ENCODE assay signal across 19 cellular contexts in the genomic region with DNA sequence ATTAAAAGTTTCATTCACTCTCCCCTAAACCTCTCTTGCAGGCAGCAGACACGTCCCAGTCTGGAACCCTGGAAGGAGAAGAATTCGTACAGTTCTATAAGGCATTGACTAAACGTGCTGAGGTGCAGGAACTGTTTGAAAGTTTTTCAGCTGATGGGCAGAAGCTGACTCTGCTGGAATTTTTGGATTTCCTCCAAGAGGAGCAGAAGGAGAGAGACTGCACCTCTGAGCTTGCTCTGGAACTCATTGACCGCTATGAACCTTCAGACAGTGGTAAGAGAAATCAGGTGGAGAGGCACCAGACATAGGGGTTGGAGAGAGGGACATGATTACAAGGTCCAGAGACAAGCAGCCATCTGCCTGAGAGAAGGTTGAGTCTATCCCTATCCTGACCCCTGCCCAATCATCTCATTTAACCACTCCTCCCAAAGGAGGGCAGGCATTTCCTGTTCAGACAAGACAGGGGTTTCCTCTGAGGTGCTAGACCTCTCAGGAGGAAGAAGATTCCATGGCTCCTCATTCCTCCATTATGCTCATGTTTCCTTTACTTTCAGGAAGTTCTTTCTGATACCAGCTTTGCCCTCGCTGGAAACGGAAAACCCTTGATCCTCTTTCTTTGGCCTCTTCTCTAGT. TPM values are rescaled to one million over a fixed set of nuclear protein-coding genes. Genes with fewer than 3 reads are reported as not detected.
DNase-seq lines count a peak whose midpoint lies in the region; ATAC-seq, FAIRE-seq and TF ChIP-seq lines count a peak whose summit lies in the region.
"Had no signal": no experiment of that assay in that cellular context is flagged by ENCODE, and none has a peak within 500 bp of the region (broad histone marks: within the 10 kb centered on the region; RNA-seq: fewer than 3 reads in every experiment).

No MANE protein-coding gene starts in this region.

- H3K27me3 ChIP-seq in BLaER1 (no peaks in the 10 kb centered on the region), HCT116 (ENCODE audit: insufficient read depth, low read length) (no peaks in the 10 kb centered on the region), HepG2 (ENCODE audit: control insufficient read depth in 1 of 2, insufficient read depth in 2 of 2, low read length in 2 of 2) (0 out of 5 replicates have a peak, but pooled peaks cover 0 to 3% of the 10 kb centered on the region in 2 experiments)
- H3K27me3 ChIP-seq: esophagus squamous epithelium, testis had no signal

- H2AFZ ChIP-seq in HCT116 (ENCODE audit: low read depth, low read length, poor library complexity, severe bottlenecking) (no peak overlapping the region), HepG2 (ENCODE audit: low read length) (no peak overlapping the region)

- no TSS peak for BruUV-seq in HCT116 (replicated peaks; lab: Mats Ljungman, UMichigan)
- no TSS peak for BruUV-seq in HepG2 (replicated peaks; lab: Mats Ljungman, UMichigan)

- peak overlapping the region; percentile 64 for H3K4me2 ChIP-seq in BLaER1
- no peak overlapping the region for H3K4me2 ChIP-seq in HCT116 (ENCODE audit: low read length)
- H3K4me2 ChIP-seq in HepG2 (ENCODE audit: low read depth, low read length): no peak overlapping the region; the same call in 1 of the 2 replicates

- H3K27ac ChIP-seq in BLaER1 (no peak overlapping the region), HCT116 (ENCODE audit: low read depth, low read length) (no peak overlapping the region), HepG2 (ENCODE audit: extremely low read length, insufficient read depth, low read length) (no peak overlapping the region)
- H3K27ac ChIP-seq: esophagus squamous epithelium, HL-60, testis had no signal

- 26% methylated on average over 6 of the region's 6 CpGs for WGBS in HepG2 (ENCODE audit: low lambda C conversion rate)

- 0 out of 2 replicates have a peak, but pooled peaks cover under 1% of the 10 kb centered on the region for H3K36me3 ChIP-seq in BLaER1
- no peaks in the 10 kb centered on the region for H3K36me3 ChIP-seq in HCT116 (ENCODE audit: control insufficient read depth in 1 of 2, insufficient read depth in 2 of 2, low read length in 2 of 2)
- no peaks in the 10 kb centered on the region for H3K36me3 ChIP-seq in HepG2 (replicated peaks in 1 of 2; ENCODE audit: control insufficient read depth in 1 of 2, insufficient read depth in 2 of 2, low read length in 2 of 2)

- peaks cover 13% of the 10 kb centered on the region for H3K4me1 ChIP-seq in BLaER1
- peaks cover 0 to 4% of the 10 kb centered on the region in 2 experiments; a peak in 2 of 4 replicates for H3K4me1 ChIP-seq in HCT116 (ENCODE audit: control insufficient read depth in 1 of 2, insufficient read depth in 2 of 2, low read length in 2 of 2)
- 0 out of 2 replicates have a peak, but pooled peaks cover 6% of the 10 kb centered on the region for H3K4me1 ChIP-seq in HepG2 (ENCODE audit: insufficient read depth, low read length)
- H3K4me1 ChIP-seq: esophagus squamous epithelium, testis had no signal

- intact Hi-C loops in HCT116 (cut with micrococcal nuclease): no loop called here
- intact Hi-C loops in HepG2 (cut with micrococcal nuclease; ENCODE audit: unreplicated experiment): no loop called here

- H4K20me1 ChIP-seq in BLaER1 (no peaks in the 10 kb centered on the region), HCT116 (ENCODE audit: insufficient read depth) (no peaks in the 10 kb centered on the region), HepG2 (ENCODE audit: insufficient read depth, low read length) (no peaks in the 10 kb centered on the region)

- no peak for TF ChIP-seq CTCF in HCT116 (IDR thresholded peaks at IDR 0.05 in 2 of 3, conservative IDR thresholded peaks at IDR 0.05 in 1 of 3; ENCODE audit: borderline replicate concordance in 1 of 3, insufficient read depth in 1 of 3, low read depth in 2 of 3, low read length in 2 of 3)
- TF ChIP-seq CTCF in cardiac fibroblast (IDR thresholded peaks at IDR 0.05; ENCODE audit: low read depth, low read length): no peak
- TF ChIP-seq CTCF in HepG2 (CRISPR knock-in tag; IDR thresholded peaks at IDR 0.05): no peak

- in situ Hi-C loops in HepG2 (cut with HindIII; ENCODE audit: extremely low pct_ligation_motif_present, low pct_unique_long_range_greater_than_20kb): no loop called here

- TF ChIP-seq RAD21 in HCT116 (IDR thresholded peaks at IDR 0.05; ENCODE audit: low read depth) (no peak), HepG2 (CRISPR knock-in tag; IDR thresholded peaks at IDR 0.05) (no peak)

- POLR2A ChIA-PET in HCT116 (lab: Charles Lee): no interaction called here
- POLR2A ChIA-PET in HepG2 (lab: Yijun Ruan, JAX): no interaction called here

- DNase-seq in HCT116 (ENCODE audit: low read depth, low spot score): no peak
- peak; percentile 33 to 62 for DNase-seq in cardiac fibroblast (ENCODE audit: low read depth in 2 of 2)
- no peak for DNase-seq in HepG2 (ENCODE audit: low spot score)
- DNase-seq in NCI-H146 (lab: John Stamatoyannopoulos, UW): no peak
- no peak for DNase-seq in stimulated activated CD8-positive, alpha-beta memory T cell treated with anti-CD3 and anti-CD28 coated beads, Interleukin-4, amount 100 ng/mL, for 48 hours
- DNase-seq in activated CD8-positive, alpha-beta memory T cell treated with anti-CD3 and anti-CD28 coated beads, Interleukin-2, amount 50 U/mL, for 48 hours: no peak
- no peak for DNase-seq in NCI-H526 (lab: John Stamatoyannopoulos, UW)
- DNase-seq: activated naive CD4-positive, alpha-beta T cell; AML-193; DMS53; esophagus squamous epithelium; islet precursor cell; NCI-H226; SHP77 treated with DMSO at 0.1 percent for 48 hours; stimulated activated CD4-positive, alpha-beta T cell treated with anti-CD3 and anti-CD28 coated beads, Interleukin-4, amount 100 ng/mL, for 1 hour; testis had no signal

- CTCF ChIA-PET in HCT116 (lab: Charles Lee): no interaction called here
- CTCF ChIA-PET in HepG2 (lab: Yijun Ruan, JAX; ENCODE audit: low intra/inter-chr PET ratio, low total read pairs): no interaction called here

- no peaks in the 10 kb centered on the region for H3K9me2 ChIP-seq in HCT116 (ENCODE audit: insufficient read depth)

- H3K4me3 ChIP-seq in BLaER1: no peak overlapping the region
- no peak overlapping the region for H3K4me3 ChIP-seq in HCT116 (replicated peaks in 1 of 2; ENCODE audit: low read depth in 1 of 2, low read length in 2 of 2)
- no peak overlapping the region for H3K4me3 ChIP-seq in cardiac fibroblast (replicated peaks in 1 of 2; ENCODE audit: low read depth in 2 of 2, low read length in 2 of 2)
- H3K4me3 ChIP-seq in HepG2 (replicated peaks in 1 of 3; ENCODE audit: insufficient read depth in 1 of 3, low read depth in 2 of 3, low read length in 3 of 3): no peak overlapping the region
- H3K4me3 ChIP-seq: esophagus squamous epithelium, testis had no signal

- no peak for FAIRE-seq in HepG2 (lab: Jason Lieb, UNC)
- FAIRE-seq: astrocyte had no signal

- no peak for TF ChIP-seq EP300 in HepG2 (IDR thresholded peaks at IDR 0.05; ENCODE audit: low read depth in 2 of 2, low read length in 2 of 2)
- no peak for TF ChIP-seq EP300 in HepG2 (CRISPR knock-in tag; IDR thresholded peaks at IDR 0.05; ENCODE audit: borderline replicate concordance)

- RAD21 ChIA-PET in HCT116 (lab: Charles Lee; ENCODE audit: low non-redundant PET in 1 of 2, low total read pairs in 2 of 2, uncharacterized antibody in 2 of 2, unreplicated experiment in 2 of 2): no interaction called here

- H3K79me2 ChIP-seq in HCT116 (ENCODE audit: insufficient read depth, low read length) (no peaks in the 10 kb centered on the region), HepG2 (ENCODE audit: insufficient read depth, low read length) (no peaks in the 10 kb centered on the region)

- H3K9me3 ChIP-seq in BLaER1: no peaks in the 10 kb centered on the region
- H3K9me3 ChIP-seq in HCT116 (ENCODE audit: control insufficient read depth in 1 of 2, insufficient read depth in 1 of 2, low read depth in 1 of 2, low read length in 2 of 2): no peaks in the 10 kb centered on the region
- no peaks in the 10 kb centered on the region for H3K9me3 ChIP-seq in HepG2 (ENCODE audit: low read length)
- H3K9me3 ChIP-seq: esophagus squamous epithelium, testis had no signal

- no peak overlapping the region; the same call in none of the 2 replicates for H3K9ac ChIP-seq in BLaER1
- H3K9ac ChIP-seq in HCT116 (ENCODE audit: low read length): no peak overlapping the region
- H3K9ac ChIP-seq in HepG2 (ENCODE audit: insufficient read depth, low read depth, low read length): no peak overlapping the region

- ATAC-seq in HCT116: peak; percentile 21; the same call in 1 of the 2 replicates
- peak; percentile 25; the same call in 2 of the 3 replicates for ATAC-seq in HepG2

- TF ChIP-seq POLR2A in HCT116 (IDR thresholded peaks at IDR 0.05; ENCODE audit: borderline replicate concordance, extremely low read depth, insufficient read depth, insufficient read length): no peak
- no peak for TF ChIP-seq POLR2A in HepG2 (IDR thresholded peaks at IDR 0.05; ENCODE audit: insufficient read depth in 1 of 2, low read depth in 2 of 2, low read length in 2 of 2)

RNA-seq across cellular contexts. Expression of a gene that starts 15.0 kb away (rescaled TPM):
- total RNA-seq in HCT116 (2021; ENCODE audit: unreplicated experiment): 0.64 TPM
- 1.2 and 1.4 TPM in 2 replicates for polyA plus RNA-seq in HCT116 (2012)
- total RNA-seq in HepG2 (2016; rRNA removed; fragmentation: Illumina TruSeq; extraction: Trizol): not detected in 2 replicates
- total RNA-seq in HepG2 (2016; cell fraction: cytosol; rRNA removed; fragmentation: Illumina TruSeq; extraction: Trizol; ENCODE audit: low read depth): not detected in 2 replicates
- not detected in 2 replicates for total RNA-seq in HepG2 (2016; cell fraction: insoluble cytoplasmic fraction; rRNA removed; fragmentation: Illumina TruSeq; extraction: Trizol)
- total RNA-seq in HepG2 (2016; cell fraction: membrane; rRNA removed; fragmentation: Illumina TruSeq; extraction: Trizol): not detected in 2 replicates
- not detected in 2 replicates for total RNA-seq in HepG2 (2016; cell fraction: nucleus; rRNA removed; fragmentation: Illumina TruSeq; extraction: Trizol)
- polyA plus RNA-seq in HepG2 (2011; rRNA removed): 0.05 and 0.26 TPM in 2 replicates
- polyA plus RNA-seq in HepG2 (2011; cell fraction: cytosol; rRNA removed): not detected in 2 replicates
- 0.08 and 0.09 TPM in 2 replicates for polyA plus RNA-seq in HepG2 (2011; cell fraction: nucleus; rRNA removed)
- 1.3 and 1.5 TPM in 2 replicates for polyA plus RNA-seq in HepG2 (2012)
- polyA plus RNA-seq in HepG2 (2016; cell fraction: cytosol; fragmentation: Illumina TruSeq; extraction: Trizol; ENCODE audit: low read depth): not detected in 2 replicates
- not detected in 2 replicates for polyA plus RNA-seq in HepG2 (2016; cell fraction: insoluble cytoplasmic fraction; fragmentation: Illumina TruSeq; extraction: Trizol; ENCODE audit: low read depth)
- polyA plus RNA-seq in HepG2 (2016; cell fraction: membrane; fragmentation: Illumina TruSeq; extraction: Trizol; ENCODE audit: low read depth): not detected in 2 replicates
- not detected in 2 replicates for polyA plus RNA-seq in HepG2 (2016; cell fraction: nucleus; fragmentation: Illumina TruSeq; extraction: Trizol; ENCODE audit: insufficient read depth, low read depth)
- 2.5 TPM in 1 of 2 replicates, not detected in the other for polyA minus RNA-seq in HepG2 (2011; rRNA and poly(A)+ RNA removed; ENCODE audit: low replicate concordance)
- not detected in 2 replicates for polyA minus RNA-seq in HepG2 (2011; cell fraction: cytosol; rRNA and poly(A)+ RNA removed)
- polyA minus RNA-seq in HepG2 (2011; cell fraction: nucleus; rRNA and poly(A)+ RNA removed): not detected in 2 replicates

RNA-seq across cellular contexts. Expression of a gene that starts 36.7 kb away (rescaled TPM):
- total RNA-seq in HCT116 (2021; ENCODE audit: unreplicated experiment) (29.2 TPM), HepG2 (2016; rRNA removed; fragmentation: Illumina TruSeq; extraction: Trizol) (10.4 and 11.4 TPM in 2 replicates)
- polyA plus RNA-seq in HCT116 (2012): 14.3 and 14.9 TPM in 2 replicates
- 2.9 TPM in 2 replicates for total RNA-seq in HepG2 (2016; cell fraction: cytosol; rRNA removed; fragmentation: Illumina TruSeq; extraction: Trizol; ENCODE audit: low read depth)
- total RNA-seq in HepG2 (2016; cell fraction: insoluble cytoplasmic fraction; rRNA removed; fragmentation: Illumina TruSeq; extraction: Trizol): 7.5 and 10.8 TPM in 2 replicates
- total RNA-seq in HepG2 (2016; cell fraction: membrane; rRNA removed; fragmentation: Illumina TruSeq; extraction: Trizol): 5.1 and 6.6 TPM in 2 replicates
- total RNA-seq in HepG2 (2016; cell fraction: nucleus; rRNA removed; fragmentation: Illumina TruSeq; extraction: Trizol): 17.4 and 28.1 TPM in 2 replicates
- 4.8 and 5.9 TPM in 2 replicates for polyA plus RNA-seq in HepG2 (2011; rRNA removed)
- 2.0 and 3.1 TPM in 2 replicates for polyA plus RNA-seq in HepG2 (2011; cell fraction: cytosol; rRNA removed)
- polyA plus RNA-seq in HepG2 (2011; cell fraction: nucleus; rRNA removed): 33.3 and 35.2 TPM in 2 replicates
- polyA plus RNA-seq in HepG2 (2012): 7.2 and 7.3 TPM in 2 replicates
- polyA plus RNA-seq in HepG2 (2016; cell fraction: cytosol; fragmentation: Illumina TruSeq; extraction: Trizol; ENCODE audit: low read depth): 0.54 and 0.68 TPM in 2 replicates
- polyA plus RNA-seq in HepG2 (2016; cell fraction: insoluble cytoplasmic fraction; fragmentation: Illumina TruSeq; extraction: Trizol; ENCODE audit: low read depth): 5.1 and 9.3 TPM in 2 replicates
- 1.3 and 2.5 TPM in 2 replicates for polyA plus RNA-seq in HepG2 (2016; cell fraction: membrane; fragmentation: Illumina TruSeq; extraction: Trizol; ENCODE audit: low read depth)
- polyA plus RNA-seq in HepG2 (2016; cell fraction: nucleus; fragmentation: Illumina TruSeq; extraction: Trizol; ENCODE audit: insufficient read depth, low read depth): 27.7 and 29.0 TPM in 2 replicates
- polyA minus RNA-seq in HepG2 (2011; rRNA and poly(A)+ RNA removed; ENCODE audit: low replicate concordance): 20.9 and 29.6 TPM in 2 replicates
- polyA minus RNA-seq in HepG2 (2011; cell fraction: cytosol; rRNA and poly(A)+ RNA removed): 4.5 and 7.0 TPM in 2 replicates
- 27.2 and 28.3 TPM in 2 replicates for polyA minus RNA-seq in HepG2 (2011; cell fraction: nucleus; rRNA and poly(A)+ RNA removed)

RNA-seq across cellular contexts. Expression of a gene that starts 36.8 kb away (rescaled TPM):
- 57.4 TPM for total RNA-seq in HCT116 (2021; ENCODE audit: unreplicated experiment)
- 46.4 and 64.4 TPM in 2 replicates for polyA plus RNA-seq in HCT116 (2012)
- total RNA-seq in HepG2 (2016; rRNA removed; fragmentation: Illumina TruSeq; extraction: Trizol): 52.1 and 76.0 TPM in 2 replicates
- 32.5 and 32.8 TPM in 2 replicates for total RNA-seq in HepG2 (2016; cell fraction: cytosol; rRNA removed; fragmentation: Illumina TruSeq; extraction: Trizol; ENCODE audit: low read depth)
- total RNA-seq in HepG2 (2016; cell fraction: insoluble cytoplasmic fraction; rRNA removed; fragmentation: Illumina TruSeq; extraction: Trizol): 48.9 and 75.0 TPM in 2 replicates
- total RNA-seq in HepG2 (2016; cell fraction: membrane; rRNA removed; fragmentation: Illumina TruSeq; extraction: Trizol): 43.8 and 49.1 TPM in 2 replicates
- 55.2 and 71.7 TPM in 2 replicates for total RNA-seq in HepG2 (2016; cell fraction: nucleus; rRNA removed; fragmentation: Illumina TruSeq; extraction: Trizol)
- polyA plus RNA-seq in HepG2 (2011; rRNA removed): 48.1 and 48.9 TPM in 2 replicates
- 34.5 and 48.4 TPM in 2 replicates for polyA plus RNA-seq in HepG2 (2011; cell fraction: cytosol; rRNA removed)
- 177 and 202 TPM in 2 replicates for polyA plus RNA-seq in HepG2 (2011; cell fraction: nucleus; rRNA removed)
- 36.2 and 44.2 TPM in 2 replicates for polyA plus RNA-seq in HepG2 (2012)
- 25.9 and 28.7 TPM in 2 replicates for polyA plus RNA-seq in HepG2 (2016; cell fraction: cytosol; fragmentation: Illumina TruSeq; extraction: Trizol; ENCODE audit: low read depth)
- polyA plus RNA-seq in HepG2 (2016; cell fraction: insoluble cytoplasmic fraction; fragmentation: Illumina TruSeq; extraction: Trizol; ENCODE audit: low read depth): 39.4 and 50.0 TPM in 2 replicates
- polyA plus RNA-seq in HepG2 (2016; cell fraction: membrane; fragmentation: Illumina TruSeq; extraction: Trizol; ENCODE audit: low read depth): 34.2 and 36.1 TPM in 2 replicates
- 161 and 175 TPM in 2 replicates for polyA plus RNA-seq in HepG2 (2016; cell fraction: nucleus; fragmentation: Illumina TruSeq; extraction: Trizol; ENCODE audit: insufficient read depth, low read depth)
- 53.7 and 55.1 TPM in 2 replicates for polyA minus RNA-seq in HepG2 (2011; rRNA and poly(A)+ RNA removed; ENCODE audit: low replicate concordance)
- polyA minus RNA-seq in HepG2 (2011; cell fraction: cytosol; rRNA and poly(A)+ RNA removed): 10.5 and 15.4 TPM in 2 replicates
- 25.1 and 25.8 TPM in 2 replicates for polyA minus RNA-seq in HepG2 (2011; cell fraction: nucleus; rRNA and poly(A)+ RNA removed)

RNA-seq across cellular contexts. Expression of a gene that starts 49.1 kb away (rescaled TPM):
- total RNA-seq in HCT116 (2021; ENCODE audit: unreplicated experiment) (23.4 TPM), HepG2 (2016; rRNA removed; fragmentation: Illumina TruSeq; extraction: Trizol) (37.0 and 37.1 TPM in 2 replicates)
- 24.5 and 24.7 TPM in 2 replicates for polyA plus RNA-seq in HCT116 (2012)
- 6.7 and 8.0 TPM in 2 replicates for total RNA-seq in HepG2 (2016; cell fraction: cytosol; rRNA removed; fragmentation: Illumina TruSeq; extraction: Trizol; ENCODE audit: low read depth)
- 32.3 and 35.9 TPM in 2 replicates for total RNA-seq in HepG2 (2016; cell fraction: insoluble cytoplasmic fraction; rRNA removed; fragmentation: Illumina TruSeq; extraction: Trizol)
- total RNA-seq in HepG2 (2016; cell fraction: membrane; rRNA removed; fragmentation: Illumina TruSeq; extraction: Trizol): 10.0 and 11.2 TPM in 2 replicates
- 22.4 and 23.6 TPM in 2 replicates for total RNA-seq in HepG2 (2016; cell fraction: nucleus; rRNA removed; fragmentation: Illumina TruSeq; extraction: Trizol)
- 87.6 and 91.8 TPM in 2 replicates for polyA plus RNA-seq in HepG2 (2011; rRNA removed)
- polyA plus RNA-seq in HepG2 (2011; cell fraction: cytosol; rRNA removed): 49.3 and 55.5 TPM in 2 replicates
- polyA plus RNA-seq in HepG2 (2011; cell fraction: nucleus; rRNA removed): 62.2 and 70.6 TPM in 2 replicates
- polyA plus RNA-seq in HepG2 (2012): 23.9 and 27.2 TPM in 2 replicates
- 5.0 and 6.7 TPM in 2 replicates for polyA plus RNA-seq in HepG2 (2016; cell fraction: cytosol; fragmentation: Illumina TruSeq; extraction: Trizol; ENCODE audit: low read depth)
- 42.9 and 52.8 TPM in 2 replicates for polyA plus RNA-seq in HepG2 (2016; cell fraction: insoluble cytoplasmic fraction; fragmentation: Illumina TruSeq; extraction: Trizol; ENCODE audit: low read depth)
- 6.5 and 10.4 TPM in 2 replicates for polyA plus RNA-seq in HepG2 (2016; cell fraction: membrane; fragmentation: Illumina TruSeq; extraction: Trizol; ENCODE audit: low read depth)
- 36.4 and 40.3 TPM in 2 replicates for polyA plus RNA-seq in HepG2 (2016; cell fraction: nucleus; fragmentation: Illumina TruSeq; extraction: Trizol; ENCODE audit: insufficient read depth, low read depth)
- polyA minus RNA-seq in HepG2 (2011; rRNA and poly(A)+ RNA removed; ENCODE audit: low replicate concordance): 64.2 and 95.2 TPM in 2 replicates
- 23.7 and 30.0 TPM in 2 replicates for polyA minus RNA-seq in HepG2 (2011; cell fraction: cytosol; rRNA and poly(A)+ RNA removed)
- polyA minus RNA-seq in HepG2 (2011; cell fraction: nucleus; rRNA and poly(A)+ RNA removed): 15.5 and 25.1 TPM in 2 replicates

RNA-seq across cellular contexts. Expression of a gene that starts 49.2 kb away (rescaled TPM):
- total RNA-seq in HCT116 (2021; ENCODE audit: unreplicated experiment) (45.5 TPM), HepG2 (2016; rRNA removed; fragmentation: Illumina TruSeq; extraction: Trizol) (17.6 and 45.9 TPM in 2 replicates)
- polyA plus RNA-seq in HCT116 (2012): 20.8 and 25.7 TPM in 2 replicates
- 8.2 and 9.2 TPM in 2 replicates for total RNA-seq in HepG2 (2016; cell fraction: cytosol; rRNA removed; fragmentation: Illumina TruSeq; extraction: Trizol; ENCODE audit: low read depth)
- 14.3 and 47.5 TPM in 2 replicates for total RNA-seq in HepG2 (2016; cell fraction: insoluble cytoplasmic fraction; rRNA removed; fragmentation: Illumina TruSeq; extraction: Trizol)
- total RNA-seq in HepG2 (2016; cell fraction: membrane; rRNA removed; fragmentation: Illumina TruSeq; extraction: Trizol): 5.9 and 7.0 TPM in 2 replicates
- total RNA-seq in HepG2 (2016; cell fraction: nucleus; rRNA removed; fragmentation: Illumina TruSeq; extraction: Trizol): 69.9 and 80.6 TPM in 2 replicates
- polyA plus RNA-seq in HepG2 (2011; rRNA removed): 83.5 and 102 TPM in 2 replicates
- 8.8 and 10.1 TPM in 2 replicates for polyA plus RNA-seq in HepG2 (2011; cell fraction: cytosol; rRNA removed)
- polyA plus RNA-seq in HepG2 (2011; cell fraction: nucleus; rRNA removed): 954 and 1,192 TPM in 2 replicates
- 30.9 and 34.5 TPM in 2 replicates for polyA plus RNA-seq in HepG2 (2012)
- polyA plus RNA-seq in HepG2 (2016; cell fraction: cytosol; fragmentation: Illumina TruSeq; extraction: Trizol; ENCODE audit: low read depth): 1.4 and 1.7 TPM in 2 replicates
- 12.2 and 14.0 TPM in 2 replicates for polyA plus RNA-seq in HepG2 (2016; cell fraction: insoluble cytoplasmic fraction; fragmentation: Illumina TruSeq; extraction: Trizol; ENCODE audit: low read depth)
- polyA plus RNA-seq in HepG2 (2016; cell fraction: membrane; fragmentation: Illumina TruSeq; extraction: Trizol; ENCODE audit: low read depth): 3.6 and 5.1 TPM in 2 replicates
- 225 and 235 TPM in 2 replicates for polyA plus RNA-seq in HepG2 (2016; cell fraction: nucleus; fragmentation: Illumina TruSeq; extraction: Trizol; ENCODE audit: insufficient read depth, low read depth)
- polyA minus RNA-seq in HepG2 (2011; rRNA and poly(A)+ RNA removed; ENCODE audit: low replicate concordance): 31.0 and 31.7 TPM in 2 replicates
- 2.2 and 3.7 TPM in 2 replicates for polyA minus RNA-seq in HepG2 (2011; cell fraction: cytosol; rRNA and poly(A)+ RNA removed)
- polyA minus RNA-seq in HepG2 (2011; cell fraction: nucleus; rRNA and poly(A)+ RNA removed): 93.5 and 94.1 TPM in 2 replicates

Comparison
In these comparisons a context has a peak if more than half of its experiments do, and no peak if none do; other contexts are left out.
1. DNase-seq: peak in cardiac fibroblast (2 of 2); none in HCT116 (single experiment), HepG2 (single experiment), NCI-H146 (single experiment), stimulated activated CD8-positive, alpha-beta memory T cell treated with anti-CD3 and anti-CD28 coated beads, Interleukin-4, amount 100 ng/mL, for 48 hours (single experiment), activated CD8-positive, alpha-beta memory T cell treated with anti-CD3 and anti-CD28 coated beads, Interleukin-2, amount 50 U/mL, for 48 hours (single experiment) and NCI-H526 (0 of 2).